ENCODE assay signal across 24 cellular contexts in genomic region chr1:199352351-199352750, GRCh38.
"Had no signal": no experiment of that assay in that cellular context is flagged by ENCODE, and none has a peak within 500 bp of the region (broad histone marks: within the 10 kb centered on the region; RNA-seq: fewer than 3 reads in every experiment).

No MANE protein-coding gene starts in this region.

- H3K4me3 Mint-ChIP-seq: activated naive CD8-positive, alpha-beta T cell; activated T-cell treated with anti-CD3 and anti-CD28 coated beads, Interleukin-2, amount 50 U/mL, for 72 hours; immature natural killer cell; naive thymus-derived CD8-positive, alpha-beta T cell had no signal

- H3K4me2 ChIP-seq: hepatocyte had no signal

- H3K4me1 ChIP-seq: adrenal gland, colonic mucosa, gastrocnemius medialis, right lobe of liver, tibial nerve had no signal

- DNase-seq: activated CD4-positive, alpha-beta T cell treated with anti-CD3 and anti-CD28 coated beads for 4 hours; activated CD4-positive, alpha-beta T cell treated with anti-CD3 and anti-CD28 coated beads, Interleukin-2, amount 50 U/mL, for 4 hours; activated naive CD4-positive, alpha-beta T cell treated with Interleukin-2 at 50 U/mL for 16 hours; activated T-cell treated with anti-CD3 and anti-CD28 coated beads for 4 hours; activated T-cell treated with anti-CD3 and anti-CD28 coated beads, Interleukin-2, amount 50 U/mL, for 72 hours; adrenal gland; aorta; body of pancreas; cerebellar nuclear complex; colonic mucosa; effector CD8-positive, alpha-beta T cell; erythroblast; gastrocnemius medialis; immature natural killer cell; kidney; left colon; naive thymus-derived CD8-positive, alpha-beta T cell; right lobe of liver; stimulated activated CD4-positive, alpha-beta T cell treated with anti-CD3 and anti-CD28 coated beads, Interleukin-2, amount 100 ng/mL, for 48 hours; stimulated activated naive CD4-positive, alpha-beta T cell treated with Interleukin-2 at 50 U/mL for 16 hours had no signal

- H3K27ac Mint-ChIP-seq: activated naive CD8-positive, alpha-beta T cell; immature natural killer cell; naive thymus-derived CD8-positive, alpha-beta T cell had no signal

- H2AFZ ChIP-seq: hepatocyte had no signal

- H3K4me3 ChIP-seq: adrenal gland, body of pancreas, colonic mucosa, gastrocnemius medialis, hepatocyte, right lobe of liver, tibial nerve had no signal

- H3K9me3 ChIP-seq: adrenal gland, body of pancreas, colonic mucosa, gastrocnemius medialis, neutrophil, right lobe of liver, tibial nerve had no signal

- H3K4me1 Mint-ChIP-seq: immature natural killer cell; naive thymus-derived CD8-positive, alpha-beta T cell had no signal

- H3K36me3 Mint-ChIP-seq: activated naive CD8-positive, alpha-beta T cell had no signal

- H3K36me3 ChIP-seq: adrenal gland, colonic mucosa, gastrocnemius medialis, neutrophil, right lobe of liver, tibial nerve had no signal

- H3K27me3 ChIP-seq: adrenal gland, body of pancreas, colonic mucosa, gastrocnemius medialis, hepatocyte, neutrophil, right lobe of liver, tibial nerve had no signal

- ATAC-seq: activated T-cell treated with anti-CD3 and anti-CD28 coated beads, Interleukin-2, amount 50 U/mL, for 72 hours; body of pancreas; gastrocnemius medialis; left colon; naive thymus-derived CD8-positive, alpha-beta T cell; right lobe of liver had no signal

- H3K27ac ChIP-seq: adrenal gland, body of pancreas, colonic mucosa, gastrocnemius medialis, hepatocyte, neutrophil, right lobe of liver, tibial nerve had no signal
